ENCODE assay signal across 11 cellular contexts in the genomic region with DNA sequence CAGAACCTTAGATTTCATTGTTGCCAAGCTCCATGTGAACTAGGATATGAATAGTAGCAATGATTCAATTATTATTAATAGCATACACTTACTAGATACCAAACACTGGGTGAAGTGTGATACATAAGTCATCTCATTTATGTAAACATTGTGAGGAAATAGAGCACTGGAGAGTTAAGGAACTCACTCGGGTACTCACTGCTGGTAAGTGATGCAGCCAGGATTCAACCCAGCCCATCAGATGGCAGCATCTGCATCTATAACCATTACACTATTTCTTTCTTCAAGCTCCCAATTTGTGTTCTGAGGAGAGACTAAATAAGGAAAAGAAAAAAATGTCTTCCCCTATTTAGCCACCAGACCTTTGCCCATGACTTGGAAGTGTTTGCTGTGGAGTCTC. TPM values are rescaled to one million over a fixed set of nuclear protein-coding genes. Genes with fewer than 3 reads are reported as not detected.
DNase-seq lines count a peak whose midpoint lies in the region; ATAC-seq and TF ChIP-seq lines count a peak whose summit lies in the region.
"Had no signal": no experiment of that assay in that cellular context is flagged by ENCODE, and none has a peak within 500 bp of the region (broad histone marks: within the 10 kb centered on the region; RNA-seq: fewer than 3 reads in every experiment).

No MANE protein-coding gene starts in this region.

- H3K14ac ChIP-seq in mesenchymal stem cell (ENCODE audit: low read length in 2 of 2) = no peak overlapping the region

- H3K23ac ChIP-seq in mesenchymal stem cell (ENCODE audit: low read length in 2 of 2) = no peak overlapping the region

- H2BK12ac ChIP-seq in mesenchymal stem cell (ENCODE audit: low read length in 2 of 2) = no peak overlapping the region

- H2AK5ac ChIP-seq in mesenchymal stem cell (ENCODE audit: low read length, severe bottlenecking) = no peak overlapping the region

- ATAC-seq in HG03045 (IDR thresholded peaks at IDR 0.05; ENCODE audit: unreplicated experiment) = no peak

- no peak overlapping the region for H3K4ac ChIP-seq in mesenchymal stem cell (ENCODE audit: low read depth in 1 of 2, low read length in 2 of 2)

- no peaks in the 10 kb centered on the region for H3K79me1 ChIP-seq in mesenchymal stem cell (replicated peaks; ENCODE audit: low read length, poor library complexity, severe bottlenecking)

- H3K4me1 Mint-ChIP-seq in T-helper 2 cell treated with Interferon-gamma antibody and Interleukin-4, amounts not matched to agents 5 μg/mL and 100 μg/mL, for 36 hours (ENCODE audit: low read depth) = peaks cover 2% of the 10 kb centered on the region
- H3K4me1 Mint-ChIP-seq: IgD-negative memory B cell had no signal

- DNase-seq in BE2C (no peak), MG63 (peak; percentile 73), dedifferentiated amniotic fluid mesenchymal stem cell (ENCODE audit: extremely low spot score) (peak; percentile 44), mesenchymal stem cell (peak; percentile 62), mesenteric fat pad (ENCODE audit: low spot score) (no peak)
- DNase-seq in activated CD8-positive, alpha-beta memory T cell treated with anti-CD3 and anti-CD28 coated beads, Interleukin-2, amount 50 U/mL, for 4 hours = no peak
- no peak for DNase-seq in T-helper 2 cell treated with Interferon-gamma antibody and Interleukin-4, amounts not matched to agents 5 μg/mL and 100 μg/mL, for 36 hours (ENCODE audit: low spot score)
- DNase-seq: activated naive CD4-positive, alpha-beta T cell treated with anti-CD3 and anti-CD28 coated beads, Interleukin-2, amount 50 U/mL, for 16 hours; retina had no signal

- H3K27ac Mint-ChIP-seq in T-helper 2 cell treated with Interferon-gamma antibody and Interleukin-4, amounts not matched to agents 5 μg/mL and 100 μg/mL, for 36 hours = no peak overlapping the region

- H3K4me1 ChIP-seq in BE2C (peaks cover 14% of the 10 kb centered on the region; the same call in 1 of the 2 replicates), mesenchymal stem cell (ENCODE audit: control insufficient read depth, insufficient read depth, low read depth, low read length) (no peaks in the 10 kb centered on the region)

- H3K36me3 Mint-ChIP-seq in T-helper 2 cell treated with Interferon-gamma antibody and Interleukin-4, amounts not matched to agents 5 μg/mL and 100 μg/mL, for 36 hours (ENCODE audit: low read depth) = peaks cover 3% of the 10 kb centered on the region
- H3K36me3 Mint-ChIP-seq: IgD-negative memory B cell had no signal

- no peak overlapping the region for H2BK120ac ChIP-seq in mesenchymal stem cell (ENCODE audit: low read depth, low read length)

- no peak overlapping the region for H4K8ac ChIP-seq in mesenchymal stem cell (ENCODE audit: low read length)

- H4K91ac ChIP-seq in mesenchymal stem cell (ENCODE audit: low read length) = no peak overlapping the region

- H3K9me3 ChIP-seq in BE2C = no peaks in the 10 kb centered on the region
- no peaks in the 10 kb centered on the region for H3K9me3 ChIP-seq in MG63
- no peaks in the 10 kb centered on the region for H3K9me3 ChIP-seq in mesenchymal stem cell (ENCODE audit: control insufficient read depth, low read length)

- no peak overlapping the region for H3K4me2 ChIP-seq in mesenchymal stem cell (ENCODE audit: low read length, poor library complexity, severe bottlenecking)

- no peak overlapping the region for H3K4me3 Mint-ChIP-seq in T-helper 2 cell treated with Interferon-gamma antibody and Interleukin-4, amounts not matched to agents 5 μg/mL and 100 μg/mL, for 36 hours

- H2AFZ ChIP-seq in mesenchymal stem cell (ENCODE audit: low read depth, low read length) = no peak overlapping the region

- H3K36me3 ChIP-seq in BE2C = no peaks in the 10 kb centered on the region
- no peaks in the 10 kb centered on the region for H3K36me3 ChIP-seq in MG63
- H3K36me3 ChIP-seq in mesenchymal stem cell (ENCODE audit: control insufficient read depth in 1 of 2, insufficient read depth in 2 of 2, low read depth in 1 of 2, low read length in 2 of 2) = peaks cover 0 to 8% of the 10 kb centered on the region in 2 experiments

- H2BK5ac ChIP-seq in mesenchymal stem cell (ENCODE audit: low read depth, low read length, poor library complexity, severe bottlenecking) = no peak overlapping the region

- no peak overlapping the region for H3K18ac ChIP-seq in mesenchymal stem cell (ENCODE audit: low read depth in 1 of 2, low read length in 2 of 2)

- peak; percentile 45 for TF ChIP-seq CTCF in BE2C (IDR thresholded peaks at IDR 0.05; ENCODE audit: low read depth, low read length)

- H2BK15ac ChIP-seq in mesenchymal stem cell (ENCODE audit: low read depth, poor library complexity, severe bottlenecking) = no peak overlapping the region

- no peaks in the 10 kb centered on the region for H3K27me3 Mint-ChIP-seq in T-helper 2 cell treated with Interferon-gamma antibody and Interleukin-4, amounts not matched to agents 5 μg/mL and 100 μg/mL, for 36 hours (ENCODE audit: low read depth)
- H3K27me3 Mint-ChIP-seq: IgD-negative memory B cell had no signal

- H3K9ac ChIP-seq in mesenchymal stem cell (ENCODE audit: low read length) = peak overlapping the region; percentile 35

- no peak overlapping the region for H3K27ac ChIP-seq in mesenchymal stem cell (ENCODE audit: low read length, poor library complexity, severe bottlenecking)

- H3K4me3 ChIP-seq in BE2C (ENCODE audit: low read depth, low read length) = no peak overlapping the region
- no peak overlapping the region for H3K4me3 ChIP-seq in MG63
- H3K4me3 ChIP-seq in mesenchymal stem cell (ENCODE audit: insufficient read depth in 1 of 2, low read depth in 1 of 2, low read length in 2 of 2) = no peak overlapping the region

- no peaks in the 10 kb centered on the region for H3K27me3 ChIP-seq in BE2C
- H3K27me3 ChIP-seq in MG63 = no peaks in the 10 kb centered on the region
- no peaks in the 10 kb centered on the region for H3K27me3 ChIP-seq in mesenchymal stem cell (ENCODE audit: control insufficient read depth in 1 of 2, insufficient read depth in 1 of 2, low read length in 2 of 2)

- H3K9me3 Mint-ChIP-seq in T-helper 2 cell treated with Interferon-gamma antibody and Interleukin-4, amounts not matched to agents 5 μg/mL and 100 μg/mL, for 36 hours = no peaks in the 10 kb centered on the region
- H3K9me3 Mint-ChIP-seq: IgD-negative memory B cell had no signal

- no CpG with 5 or more reads among the region's 1 CpG for WGBS in mesenchymal stem cell

RNA-seq across cellular contexts. Expression of gene ALG8, which starts 10.2 kb away (rescaled TPM):
- 56.2 TPM for polyA plus RNA-seq in BE2C (2012; ENCODE audit: insufficient read depth, insufficient read length, low read depth)
- total RNA-seq in MG63 (2014; rRNA removed; shearing (Covaris generic); ENCODE audit: low replicate concordance) = 33.6 and 110 TPM in 2 replicates
- 49.1 TPM for polyA plus RNA-seq in mesenchymal stem cell (2013, experiment 1 of 2)
- 50.6 TPM for polyA plus RNA-seq in mesenchymal stem cell (2013, experiment 2 of 2)
- 46.2 TPM for total RNA-seq in mesenteric fat pad

RNA-seq across cellular contexts. Expression of gene KCTD21, which starts 38.8 kb away (rescaled TPM):
- 14.2 TPM for polyA plus RNA-seq in BE2C (2012; ENCODE audit: insufficient read depth, insufficient read length, low read depth)
- total RNA-seq in MG63 (2014; rRNA removed; shearing (Covaris generic); ENCODE audit: low replicate concordance) = 1.7 and 4.3 TPM in 2 replicates
- polyA plus RNA-seq in mesenchymal stem cell (2013, experiment 1 of 2) = 11.7 TPM
- 12.2 TPM for polyA plus RNA-seq in mesenchymal stem cell (2013, experiment 2 of 2)
- total RNA-seq in mesenteric fat pad = 12.4 TPM

RNA-seq across cellular contexts. Expression of gene USP35, which starts 39.1 kb away (rescaled TPM):
- polyA plus RNA-seq in BE2C (2012; ENCODE audit: insufficient read depth, insufficient read length, low read depth) = 5.3 TPM
- 3.9 and 4.5 TPM in 2 replicates for total RNA-seq in MG63 (2014; rRNA removed; shearing (Covaris generic); ENCODE audit: low replicate concordance)
- polyA plus RNA-seq in mesenchymal stem cell (2013, experiment 1 of 2) = 7.1 TPM
- 6.9 TPM for polyA plus RNA-seq in mesenchymal stem cell (2013, experiment 2 of 2)
- total RNA-seq in mesenteric fat pad = 12.2 TPM

Comparison
In these comparisons a context has a peak if more than half of its experiments do, and no peak if none do; other contexts are left out.
1. DNase-seq: peak in MG63 (single experiment), dedifferentiated amniotic fluid mesenchymal stem cell (single experiment) and mesenchymal stem cell (single experiment); none in BE2C (single experiment), activated CD8-positive, alpha-beta memory T cell treated with anti-CD3 and anti-CD28 coated beads, Interleukin-2, amount 50 U/mL, for 4 hours (single experiment), mesenteric fat pad (single experiment) and T-helper 2 cell treated with Interferon-gamma antibody and Interleukin-4, amounts not matched to agents 5 μg/mL and 100 μg/mL, for 36 hours (single experiment).